Comparison of ENCODE assay signal across 24 cellular contexts in the genomic region with DNA sequence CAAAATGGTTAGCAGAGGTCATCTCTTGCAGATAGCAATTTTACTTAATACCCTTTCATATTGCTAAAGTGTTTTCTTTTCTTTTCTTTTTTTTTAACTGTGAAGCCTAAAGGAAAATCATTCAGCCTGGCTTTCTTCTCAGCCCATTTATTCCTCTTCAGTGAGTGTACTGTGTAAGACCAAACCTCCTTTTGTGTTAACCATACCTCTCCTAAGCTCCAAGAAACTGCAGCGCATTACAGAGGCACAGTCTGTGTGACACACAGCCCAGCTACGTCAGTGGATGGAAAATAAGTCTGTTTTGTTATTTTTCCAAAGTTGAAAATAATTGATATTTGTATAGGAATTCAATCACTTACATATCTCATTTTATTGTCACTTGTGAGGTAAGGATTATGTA. TPM values are rescaled to one million over a fixed set of nuclear protein-coding genes. Genes with fewer than 3 reads are reported as not detected.
DNase-seq lines count a peak whose midpoint lies in the region; ATAC-seq and TF ChIP-seq lines count a peak whose summit lies in the region.
"Had no signal": no experiment of that assay in that cellular context is flagged by ENCODE, and none has a peak within 500 bp of the region (broad histone marks: within the 10 kb centered on the region; RNA-seq: fewer than 3 reads in every experiment).

No MANE protein-coding gene starts in this region.

- TF ChIP-seq CTCF in neural progenitor cell (IDR thresholded peaks at IDR 0.05) = no peak

- H3K9me3 Mint-ChIP-seq in activated CD4-positive, alpha-beta memory T cell treated with anti-CD3 and anti-CD28 coated beads for 36 hours = no peaks in the 10 kb centered on the region
- H3K9me3 Mint-ChIP-seq in activated CD4-positive, alpha-beta memory T cell treated with anti-CD3 and anti-CD28 coated beads, Interleukin-2, amount 10 ng/mL, durations not matched to agents 7 days and 5 days = no peaks in the 10 kb centered on the region
- no peaks in the 10 kb centered on the region for H3K9me3 Mint-ChIP-seq in neural progenitor cell

- H3K27me3 ChIP-seq in HAP-1 (ENCODE audit: low read depth) (no peaks in the 10 kb centered on the region), neural progenitor cell (no peaks in the 10 kb centered on the region)
- H3K27me3 ChIP-seq: esophagus squamous epithelium, neutrophil, sigmoid colon, testis had no signal

- POLR2A ChIA-PET in activated CD4-positive, alpha-beta memory T cell treated with anti-CD3 and anti-CD28 coated beads for 36 hours (lab: Charles Lee) = interaction anchor here (0.5 to 0.6 kb wide), 2 partner anchors 11 to 16 kb away, joined by 3 read pairs; no protein-coding TSS in a partner anchor
- POLR2A ChIA-PET in activated CD4-positive, alpha-beta memory T cell treated with anti-CD3 and anti-CD28 coated beads, Interleukin-2, amount 10 ng/mL, durations not matched to agents 7 days and 5 days (lab: Charles Lee) = no interaction called here

- peak overlapping the region; percentile 23 for H3K27ac Mint-ChIP-seq in activated CD4-positive, alpha-beta memory T cell treated with anti-CD3 and anti-CD28 coated beads for 36 hours
- H3K27ac Mint-ChIP-seq in activated CD4-positive, alpha-beta memory T cell treated with anti-CD3 and anti-CD28 coated beads, Interleukin-2, amount 10 ng/mL, durations not matched to agents 7 days and 5 days = no peak overlapping the region
- H3K27ac Mint-ChIP-seq in neural progenitor cell = peak overlapping the region; percentile 64
- H3K27ac Mint-ChIP-seq: progenitor cell of endocrine pancreas had no signal

- H3K9me3 ChIP-seq in HAP-1 (no peaks in the 10 kb centered on the region), neural progenitor cell (ENCODE audit: low read depth) (no peaks in the 10 kb centered on the region)
- H3K9me3 ChIP-seq: esophagus squamous epithelium, neutrophil, sigmoid colon, testis had no signal

- H3K4me3 Mint-ChIP-seq in activated CD4-positive, alpha-beta memory T cell treated with anti-CD3 and anti-CD28 coated beads for 36 hours = no peak overlapping the region
- no peak overlapping the region for H3K4me3 Mint-ChIP-seq in activated CD4-positive, alpha-beta memory T cell treated with anti-CD3 and anti-CD28 coated beads, Interleukin-2, amount 10 ng/mL, durations not matched to agents 7 days and 5 days
- peak overlapping the region; percentile 59 for H3K4me3 Mint-ChIP-seq in neural progenitor cell

- peaks cover 21% of the 10 kb centered on the region for H3F3A ChIP-seq in neural progenitor cell (ENCODE audit: low read depth)

- in situ Hi-C loops in HAP-1 (cut with MboI; ENCODE audit: low sequenced_read_pairs) = no loop called here

- H3K79me2 ChIP-seq in neural progenitor cell (ENCODE audit: low read depth) = peaks cover 80% of the 10 kb centered on the region

- H3K9ac ChIP-seq in neural progenitor cell = no peak overlapping the region

- H3K4me1 Mint-ChIP-seq in activated CD4-positive, alpha-beta memory T cell treated with anti-CD3 and anti-CD28 coated beads for 36 hours (ENCODE audit: low read depth) = peaks cover 66% of the 10 kb centered on the region
- H3K4me1 Mint-ChIP-seq in activated CD4-positive, alpha-beta memory T cell treated with anti-CD3 and anti-CD28 coated beads, Interleukin-2, amount 10 ng/mL, durations not matched to agents 7 days and 5 days = peaks cover 28% of the 10 kb centered on the region
- H3K4me1 Mint-ChIP-seq in neural progenitor cell = peaks cover 47% of the 10 kb centered on the region

- peaks cover 49% of the 10 kb centered on the region for H3K4me1 ChIP-seq in HAP-1
- H3K4me1 ChIP-seq in neural progenitor cell = peaks cover 34% of the 10 kb centered on the region

- CTCF ChIA-PET in activated CD4-positive, alpha-beta memory T cell treated with anti-CD3 and anti-CD28 coated beads for 36 hours (lab: Charles Lee) = interaction anchor here (0.5 to 8.5 kb wide), 8 partner anchors 9 to 820 kb away, joined by 3 to 146 read pairs (median 18); partner anchors contain the start of gene DCAF5
- CTCF ChIA-PET in activated CD4-positive, alpha-beta memory T cell treated with anti-CD3 and anti-CD28 coated beads, Interleukin-2, amount 10 ng/mL, durations not matched to agents 7 days and 5 days (lab: Charles Lee) = interaction anchor here (0.6 to 3.3 kb wide), 3 partner anchors 15 to 1007 kb away, joined by 3 to 21 read pairs (median 3); no protein-coding TSS in a partner anchor

- no peak for ATAC-seq in left lobe of liver
- ATAC-seq: Panc1 had no signal

- peak overlapping the region; percentile 83 for H3K27ac ChIP-seq in neural progenitor cell
- H3K27ac ChIP-seq: esophagus squamous epithelium, neutrophil, testis had no signal

- H3K36me3 ChIP-seq in HAP-1 (replicated peaks) (no peaks in the 10 kb centered on the region), neural progenitor cell (no peaks in the 10 kb centered on the region)
- H3K36me3 ChIP-seq: esophagus squamous epithelium, neutrophil, sigmoid colon had no signal

- H3K36me3 Mint-ChIP-seq in activated CD4-positive, alpha-beta memory T cell treated with anti-CD3 and anti-CD28 coated beads for 36 hours = no peaks in the 10 kb centered on the region
- H3K36me3 Mint-ChIP-seq in activated CD4-positive, alpha-beta memory T cell treated with anti-CD3 and anti-CD28 coated beads, Interleukin-2, amount 10 ng/mL, durations not matched to agents 7 days and 5 days (ENCODE audit: low read depth) = peaks cover 3% of the 10 kb centered on the region
- H3K36me3 Mint-ChIP-seq in neural progenitor cell = no peaks in the 10 kb centered on the region

- peaks cover 9% of the 10 kb centered on the region for H4K20me1 ChIP-seq in neural progenitor cell (ENCODE audit: low read depth)

- intact Hi-C loops in activated CD4-positive, alpha-beta memory T cell treated with anti-CD3 and anti-CD28 coated beads for 36 hours (cut with micrococcal nuclease) = loop anchor here (5.0 to 10.0 kb wide), 2 partner anchors 111 to 634 kb away; partner anchors contain the start of gene SRSF5

- no peaks in the 10 kb centered on the region for H3K27me3 Mint-ChIP-seq in activated CD4-positive, alpha-beta memory T cell treated with anti-CD3 and anti-CD28 coated beads for 36 hours
- H3K27me3 Mint-ChIP-seq in activated CD4-positive, alpha-beta memory T cell treated with anti-CD3 and anti-CD28 coated beads, Interleukin-2, amount 10 ng/mL, durations not matched to agents 7 days and 5 days = no peaks in the 10 kb centered on the region
- no peaks in the 10 kb centered on the region for H3K27me3 Mint-ChIP-seq in neural progenitor cell (ENCODE audit: insufficient read depth, low read depth)
- H3K27me3 Mint-ChIP-seq: progenitor cell of endocrine pancreas had no signal

- DNase-seq in activated CD4-positive, alpha-beta memory T cell treated with anti-CD3 and anti-CD28 coated beads for 36 hours = no peak
- DNase-seq in activated CD4-positive, alpha-beta memory T cell treated with anti-CD3 and anti-CD28 coated beads, Interleukin-2, amount 10 ng/mL, durations not matched to agents 7 days and 5 days = no peak
- peak; percentile 31 to 58 for DNase-seq in HAP-1 (ENCODE audit: low spot score in 2 of 2)
- DNase-seq in astrocyte of the hippocampus (ENCODE audit: low read depth, low spot score) = peak; percentile 71
- DNase-seq in neural progenitor cell (ENCODE audit: low spot score) = peak; percentile 74
- no peak for DNase-seq in H4 (ENCODE audit: low spot score)
- no peak for DNase-seq in T-helper 2 cell
- no peak for DNase-seq in left lobe of liver (ENCODE audit: low spot score)
- DNase-seq: activated gamma-delta T cell treated with Interleukin-2 at 50 U/mL for 16 hours; DMS 273 treated with DMSO at 0.1 percent for 48 hours; esophagus squamous epithelium; foreskin melanocyte; NCI-H1105; NCI-H187 treated with DMSO at 0.1 percent for 48 hours; NCI-H526; SIG-M5; sigmoid colon; stimulated activated naive CD4-positive, alpha-beta T cell; SW 1271; testis had no signal

- peak overlapping the region; percentile 68 for H3K4me2 ChIP-seq in neural progenitor cell

- no peak overlapping the region for H3K4me3 ChIP-seq in HAP-1
- peak overlapping the region; percentile 20 for H3K4me3 ChIP-seq in neural progenitor cell
- H3K4me3 ChIP-seq: esophagus squamous epithelium, lung, sigmoid colon, testis had no signal

- no peak overlapping the region for H2AFZ ChIP-seq in neural progenitor cell (replicated peaks)

RNA-seq across cellular contexts. Expression of gene DCAF5, which starts 21.7 kb away (rescaled TPM):
- 10 to 100 TPM; 32.3 to 34.0 TPM for total RNA-seq in activated CD4-positive, alpha-beta memory T cell treated with anti-CD3 and anti-CD28 coated beads for 36 hours
- 10 to 100 TPM; 45.7 to 50.3 TPM for total RNA-seq in activated CD4-positive, alpha-beta memory T cell treated with anti-CD3 and anti-CD28 coated beads, Interleukin-2, amount 10 ng/mL, durations not matched to agents 7 days and 5 days
- total RNA-seq in neural progenitor cell (ENCODE audit: low replicate concordance) = 22.4 and 30.8 TPM in 2 replicates
- total RNA-seq in H4 (2014; rRNA removed; shearing (Covaris generic)) = 9.3 and 16.9 TPM in 2 replicates
- 31.9 TPM for total RNA-seq in left lobe of liver

Comparison
In these comparisons a context has a peak if more than half of its experiments do, and no peak if none do; other contexts are left out.
1. DNase-seq: peak in HAP-1 (2 of 2), astrocyte of the hippocampus (single experiment) and neural progenitor cell (single experiment); none in activated CD4-positive, alpha-beta memory T cell treated with anti-CD3 and anti-CD28 coated beads for 36 hours (single experiment), activated CD4-positive, alpha-beta memory T cell treated with anti-CD3 and anti-CD28 coated beads, Interleukin-2, amount 10 ng/mL, durations not matched to agents 7 days and 5 days (single experiment), H4 (single experiment), T-helper 2 cell (0 of 5) and left lobe of liver (single experiment).